Comparison of ENCODE assay signal across 9 cellular contexts in the genomic region with DNA sequence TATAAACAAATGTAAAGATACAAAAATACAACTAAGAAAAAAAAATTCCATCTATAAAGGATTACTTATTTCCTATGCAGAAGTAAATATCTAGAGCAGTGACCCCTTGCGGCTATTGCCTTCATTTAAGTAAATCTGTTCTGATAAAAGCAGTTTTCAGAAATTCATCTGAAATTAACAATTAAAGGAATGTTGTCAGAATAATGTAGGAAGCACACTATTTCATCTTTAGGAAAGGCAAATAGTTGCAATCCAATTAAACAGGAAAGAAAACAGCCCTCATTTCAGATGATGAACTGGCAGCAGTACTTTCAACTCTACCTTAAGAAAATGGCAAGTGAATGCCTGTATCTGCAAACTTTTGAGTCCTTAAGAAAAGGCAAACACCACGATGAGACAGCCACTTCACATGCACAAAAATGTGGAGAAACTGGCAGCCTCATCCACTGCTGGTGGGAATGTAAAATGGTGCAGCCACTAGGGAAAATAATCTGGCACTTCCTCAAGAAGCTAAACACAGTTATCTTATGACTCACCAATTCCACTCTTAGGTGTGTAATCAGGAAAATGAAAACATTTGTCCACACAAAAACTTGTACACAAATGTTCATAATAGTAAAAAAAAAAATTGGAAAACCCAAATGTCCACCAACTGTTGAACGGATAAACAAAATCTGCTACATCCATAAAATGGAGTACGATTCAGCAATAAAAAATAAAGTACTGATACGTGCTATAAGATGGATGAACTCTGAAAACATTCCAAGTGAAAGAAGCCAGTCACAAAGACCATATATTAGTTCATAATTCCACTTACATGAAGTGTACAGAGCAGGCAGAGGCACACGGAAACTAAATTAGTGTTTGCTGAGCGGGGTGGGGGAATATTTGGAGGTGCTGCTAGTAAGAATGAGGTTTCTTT. TPM values are rescaled to one million over a fixed set of nuclear protein-coding genes. Genes with fewer than 3 reads are reported as not detected.
DNase-seq lines count a peak whose midpoint lies in the region; ATAC-seq and TF ChIP-seq lines count a peak whose summit lies in the region.
"Had no signal": no experiment of that assay in that cellular context is flagged by ENCODE, and none has a peak within 500 bp of the region (broad histone marks: within the 10 kb centered on the region; RNA-seq: fewer than 3 reads in every experiment).

No MANE protein-coding gene starts in this region.

- peak overlapping the region; percentile 79 for H3K4me3 ChIP-seq in MG63

- no peaks in the 10 kb centered on the region for H3K9me3 Mint-ChIP-seq in chondrocyte (ENCODE audit: low read depth)
- H3K9me3 Mint-ChIP-seq: dendritic cell treated with granulocyte-macrophage colony-stimulating factor and Interleukin-4, amounts not matched to agents 40 ng/mL and 50 ng/mL, for 4 days had no signal

- H3K4me1 Mint-ChIP-seq in chondrocyte (ENCODE audit: low read depth) = peaks cover 45% of the 10 kb centered on the region

- peak; percentile 82 for TF ChIP-seq CTCF in chondrocyte (IDR thresholded peaks at IDR 0.05)

- no peak overlapping the region for H3K4me3 Mint-ChIP-seq in chondrocyte (ENCODE audit: unreplicated experiment)
- H3K4me3 Mint-ChIP-seq: dendritic cell treated with granulocyte-macrophage colony-stimulating factor and Interleukin-4, amounts not matched to agents 40 ng/mL and 50 ng/mL, for 4 days had no signal

- no peak for ATAC-seq in HG03095 (IDR thresholded peaks at IDR 0.05; ENCODE audit: unreplicated experiment)

- H3K36me3 ChIP-seq in MG63 = peaks cover 40% of the 10 kb centered on the region

- no peaks in the 10 kb centered on the region for H3K9me3 ChIP-seq in MG63

- DNase-seq in NCI-H510A treated with DMSO at 0.1 percent for 48 hours (lab: John Stamatoyannopoulos, UW) (peak; percentile 23), NCI-H510A (lab: John Stamatoyannopoulos, UW) (no peak), MG63 (peak; percentile 52), chondrocyte (ENCODE audit: low spot score) (no peak), mucosa of gallbladder (ENCODE audit: low spot score) (peak; percentile 15), T1000 (lab: John Stamatoyannopoulos, UW) (no peak)
- no peak for DNase-seq in activated CD4-positive, alpha-beta T cell treated with anti-CD3 and anti-CD28 coated beads, Interleukin-2, amount 50 U/mL, for 48 hours

- no peaks in the 10 kb centered on the region for H3K27me3 ChIP-seq in MG63

- H3K36me3 Mint-ChIP-seq in chondrocyte (ENCODE audit: low read depth) = peaks cover 14% of the 10 kb centered on the region

- no peaks in the 10 kb centered on the region for H3K27me3 Mint-ChIP-seq in chondrocyte (ENCODE audit: low read depth)
- H3K27me3 Mint-ChIP-seq: dendritic cell treated with granulocyte-macrophage colony-stimulating factor and Interleukin-4, amounts not matched to agents 40 ng/mL and 50 ng/mL, for 4 days had no signal

- H3K27ac Mint-ChIP-seq in chondrocyte (ENCODE audit: unreplicated experiment) = no peak overlapping the region
- H3K27ac Mint-ChIP-seq: dendritic cell treated with granulocyte-macrophage colony-stimulating factor and Interleukin-4, amounts not matched to agents 40 ng/mL and 50 ng/mL, for 4 days had no signal

RNA-seq across cellular contexts. Expression of gene THAP9, which starts 2.0 kb away (rescaled TPM):
- total RNA-seq in MG63 (2014; rRNA removed; shearing (Covaris generic); ENCODE audit: low replicate concordance) = 0.37 and 2.9 TPM in 2 replicates
- total RNA-seq in chondrocyte (3.0 to 4.3 TPM (median 3.6 TPM) in 3 replicates), mucosa of gallbladder (2.8 TPM)

RNA-seq across cellular contexts. Expression of gene SEC31A, which starts 7.6 kb away (rescaled TPM):
- total RNA-seq in MG63 (2014; rRNA removed; shearing (Covaris generic); ENCODE audit: low replicate concordance) = 116 and 139 TPM in 2 replicates
- total RNA-seq in chondrocyte (406 to 470 TPM (median 421 TPM) in 3 replicates), mucosa of gallbladder (227 TPM)

Comparison
In these comparisons a context has a peak if more than half of its experiments do, and no peak if none do; other contexts are left out.
1. DNase-seq: peak in NCI-H510A treated with DMSO at 0.1 percent for 48 hours (single experiment), MG63 (single experiment) and mucosa of gallbladder (single experiment); none in NCI-H510A (single experiment), chondrocyte (single experiment), T1000 (single experiment) and activated CD4-positive, alpha-beta T cell treated with anti-CD3 and anti-CD28 coated beads, Interleukin-2, amount 50 U/mL, for 48 hours (0 of 2).